Comparison of ENCODE assay signal across 23 cellular contexts in genomic region chr12:70875628-70876027, GRCh38. TPM values are rescaled to one million over a fixed set of nuclear protein-coding genes. Genes with fewer than 3 reads are reported as not detected.
"Had no signal": no experiment of that assay in that cellular context is flagged by ENCODE, and none has a peak within 500 bp of the region (broad histone marks: within the 10 kb centered on the region; RNA-seq: fewer than 3 reads in every experiment).

No MANE protein-coding gene starts in this region.

- H3K36me3 ChIP-seq: ascending aorta, breast epithelium, cardiac muscle cell, colonic mucosa, WERI-Rb-1 had no signal

- DNase-seq: activated B cell treated with CpG ODN at 0.5 μM for 24 hours; activated CD4-positive, alpha-beta T cell treated with anti-CD3 and anti-CD28 coated beads for 48 hours; activated CD4-positive, alpha-beta T cell treated with anti-CD3 and anti-CD28 coated beads, Interleukin-2, amount 50 U/mL, for 1 hour; activated CD4-positive, alpha-beta T cell treated with anti-CD3 and anti-CD28 coated beads, Interleukin-2, amount 50 U/mL, for 48 hours; activated CD8-positive, alpha-beta memory T cell treated with anti-CD3 and anti-CD28 coated beads for 24 hours; activated CD8-positive, alpha-beta T cell treated with anti-CD3 and anti-CD28 coated beads for 36 hours; activated effector memory CD4-positive, alpha-beta T cell treated with anti-CD3 and anti-CD28 coated beads, Interleukin-2, amount 50 U/mL, for 16 hours; activated naive CD4-positive, alpha-beta T cell treated with anti-CD3 and anti-CD28 coated beads for 36 hours; activated naive CD8-positive, alpha-beta T cell treated with anti-CD3 and anti-CD28 coated beads for 36 hours; activated naive CD8-positive, alpha-beta T cell treated with anti-CD3 and anti-CD28 coated beads, Interleukin-2, amount 50 U/mL, for 24 hours; activated T-cell treated with anti-CD3 and anti-CD28 coated beads, Interleukin-2, amount 50 U/mL, for 4 hours; central memory CD4-positive, alpha-beta T cell; cerebellar nuclear complex; colonic mucosa; effector CD8-positive, alpha-beta T cell; foreskin fibroblast; head of caudate nucleus; T-helper 17 cell; T1000; WERI-Rb-1 had no signal

- H3K4me3 ChIP-seq: ascending aorta, breast epithelium, cardiac muscle cell, colonic mucosa had no signal

- H3K4me1 ChIP-seq: ascending aorta, breast epithelium, colonic mucosa had no signal

- H3K27ac ChIP-seq: ascending aorta, breast epithelium, cardiac muscle cell, colonic mucosa, WERI-Rb-1 had no signal

- H3K9me3 ChIP-seq: ascending aorta, breast epithelium, colonic mucosa had no signal

- H3K27me3 ChIP-seq: ascending aorta, breast epithelium, cardiac muscle cell, colonic mucosa had no signal

RNA-seq across cellular contexts. Expression of gene PTPRR, which starts 44.9 kb away (rescaled TPM):
- polyA plus RNA-seq: cardiac muscle cell had no signal
